Comparison of ENCODE assay signal across 1 cellular context in the genomic region with DNA sequence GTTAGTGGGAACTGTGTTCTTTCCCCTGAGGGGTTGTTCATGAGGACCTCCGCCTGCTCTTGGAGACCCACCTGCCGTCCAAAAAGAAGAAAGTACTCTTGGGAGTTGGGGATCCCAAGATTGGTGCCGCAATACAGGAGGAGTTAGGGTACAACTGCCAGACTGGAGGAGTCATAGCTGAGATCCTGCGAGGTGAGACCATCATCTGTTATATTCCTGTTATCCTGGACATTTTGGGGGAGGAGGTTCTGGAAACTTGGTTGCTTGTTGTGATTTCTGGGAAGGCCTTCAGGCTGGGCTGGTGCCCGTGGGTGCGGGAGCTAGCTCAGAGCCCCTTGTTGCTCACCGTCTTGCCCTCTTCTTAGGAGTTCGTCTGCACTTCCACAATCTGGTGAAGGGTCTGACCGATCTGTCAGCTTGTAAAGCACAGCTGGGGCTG.
TF ChIP-seq lines count a peak whose summit lies in the region.

No MANE protein-coding gene starts in this region.

TF ChIP-seq in HCT116, 20 proteins besides CTCF, POLR2A, EP300 and RAD21 (continued from another document):
- TF ChIP-seq, protein P1, sequence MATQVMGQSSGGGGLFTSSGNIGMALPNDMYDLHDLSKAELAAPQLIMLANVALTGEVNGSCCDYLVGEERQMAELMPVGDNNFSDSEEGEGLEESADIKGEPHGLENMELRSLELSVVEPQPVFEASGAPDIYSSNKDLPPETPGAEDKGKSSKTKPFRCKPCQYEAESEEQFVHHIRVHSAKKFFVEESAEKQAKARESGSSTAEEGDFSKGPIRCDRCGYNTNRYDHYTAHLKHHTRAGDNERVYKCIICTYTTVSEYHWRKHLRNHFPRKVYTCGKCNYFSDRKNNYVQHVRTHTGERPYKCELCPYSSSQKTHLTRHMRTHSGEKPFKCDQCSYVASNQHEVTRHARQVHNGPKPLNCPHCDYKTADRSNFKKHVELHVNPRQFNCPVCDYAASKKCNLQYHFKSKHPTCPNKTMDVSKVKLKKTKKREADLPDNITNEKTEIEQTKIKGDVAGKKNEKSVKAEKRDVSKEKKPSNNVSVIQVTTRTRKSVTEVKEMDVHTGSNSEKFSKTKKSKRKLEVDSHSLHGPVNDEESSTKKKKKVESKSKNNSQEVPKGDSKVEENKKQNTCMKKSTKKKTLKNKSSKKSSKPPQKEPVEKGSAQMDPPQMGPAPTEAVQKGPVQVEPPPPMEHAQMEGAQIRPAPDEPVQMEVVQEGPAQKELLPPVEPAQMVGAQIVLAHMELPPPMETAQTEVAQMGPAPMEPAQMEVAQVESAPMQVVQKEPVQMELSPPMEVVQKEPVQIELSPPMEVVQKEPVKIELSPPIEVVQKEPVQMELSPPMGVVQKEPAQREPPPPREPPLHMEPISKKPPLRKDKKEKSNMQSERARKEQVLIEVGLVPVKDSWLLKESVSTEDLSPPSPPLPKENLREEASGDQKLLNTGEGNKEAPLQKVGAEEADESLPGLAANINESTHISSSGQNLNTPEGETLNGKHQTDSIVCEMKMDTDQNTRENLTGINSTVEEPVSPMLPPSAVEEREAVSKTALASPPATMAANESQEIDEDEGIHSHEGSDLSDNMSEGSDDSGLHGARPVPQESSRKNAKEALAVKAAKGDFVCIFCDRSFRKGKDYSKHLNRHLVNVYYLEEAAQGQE (IDR thresholded peaks at IDR 0.05; ENCODE audit: low read depth): no peak
- TF ChIP-seq EZH2 (IDR thresholded peaks at IDR 0.05): no peak
- TF ChIP-seq YY1 (IDR thresholded peaks at IDR 0.05; ENCODE audit: extremely low read depth, insufficient replicate concordance, low read depth, low read length): no peak
- TF ChIP-seq EGR1 (IDR thresholded peaks at IDR 0.05; ENCODE audit: low read depth): no peak
- no peak for TF ChIP-seq ZNF274 (IDR thresholded peaks at IDR 0.05; ENCODE audit: low read depth, low read length)
